ENCODE assay signal across 20 cellular contexts in genomic region chr12:121034906-121035305, GRCh38. TPM values are rescaled to one million over a fixed set of nuclear protein-coding genes. Genes with fewer than 3 reads are reported as not detected.
A peak's percentile ranks its signal among the peaks of the same experiment; 100 is the strongest.
DNase-seq lines count a peak whose midpoint lies in the region; ATAC-seq and TF ChIP-seq lines count a peak whose summit lies in the region.
"Had no signal": no experiment of that assay in that cellular context is flagged by ENCODE, and none has a peak within 500 bp of the region (broad histone marks: within the 10 kb centered on the region; RNA-seq: fewer than 3 reads in every experiment).

No MANE protein-coding gene starts in this region.

- no peaks in the 10 kb centered on the region for H3K79me2 ChIP-seq in HCT116 (ENCODE audit: insufficient read depth, low read length)

- H3K4me3 Mint-ChIP-seq in CD4-positive, alpha-beta memory T cell = peak overlapping the region in 7 of 8 donors; percentile 58 to 99 (median 73)
- peak overlapping the region; percentile 1 for H3K4me3 Mint-ChIP-seq in activated T-helper 2 cell treated with anti-CD3 and anti-CD28 coated beads, Interferon-gamma antibody, Interleukin-2, Interleukin-4, amounts not matched to agents 10 μg/mL and 5 μg/mL and 100 μg/mL, durations not matched to agents 14 hours and 24 hours and 36 hours (ENCODE audit: low read depth)
- H3K4me3 Mint-ChIP-seq in natural killer cell (peak overlapping the region; percentile 78), progenitor cell of endocrine pancreas (ENCODE audit: low read depth) (no peak overlapping the region)
- H3K4me3 Mint-ChIP-seq: H9 had no signal

- TF ChIP-seq RAD21 in HCT116 (IDR thresholded peaks at IDR 0.05; ENCODE audit: low read depth) = no peak

- no peak overlapping the region for H3K9ac ChIP-seq in HCT116 (ENCODE audit: low read length)

- POLR2A ChIA-PET in CD4-positive, alpha-beta memory T cell (lab: Charles Lee; ENCODE audit: partially characterized antibody) = interaction anchor here (0.8 to 4.2 kb wide), 9 partner anchors 12 to 834 kb away, joined by 3 to 18 read pairs (median 4); partner anchors contain the start of genes C12orf43, DYNLL1 and RPLP0
- POLR2A ChIA-PET in HCT116 (lab: Charles Lee) = no interaction called here

- peaks cover 36 to 70% (median 52%) of the 10 kb centered on the region in 4 donors for H3K4me1 Mint-ChIP-seq in CD4-positive, alpha-beta memory T cell
- peaks cover 57% of the 10 kb centered on the region for H3K4me1 Mint-ChIP-seq in activated T-helper 2 cell treated with anti-CD3 and anti-CD28 coated beads, Interferon-gamma antibody, Interleukin-2, Interleukin-4, amounts not matched to agents 10 μg/mL and 5 μg/mL and 100 μg/mL, durations not matched to agents 14 hours and 24 hours and 36 hours (ENCODE audit: low read depth)
- peaks cover 57 to 63% of the 10 kb centered on the region in 2 donors for H3K4me1 Mint-ChIP-seq in natural killer cell
- H3K4me1 Mint-ChIP-seq in progenitor cell of endocrine pancreas (ENCODE audit: low read depth) = no peaks in the 10 kb centered on the region

- no peak overlapping the region for H2AFZ ChIP-seq in HCT116 (ENCODE audit: low read depth, low read length, poor library complexity, severe bottlenecking)

- CTCF ChIA-PET in CD4-positive, alpha-beta memory T cell (lab: Charles Lee; ENCODE audit: partially characterized antibody) = interaction anchor here (0.8 to 8.2 kb wide), 2 partner anchors 25 to 181 kb away, joined by 3 to 65 read pairs; no protein-coding TSS in a partner anchor
- CTCF ChIA-PET in HCT116 (lab: Charles Lee) = no interaction called here

- H3K4me1 ChIP-seq in CD4-positive, alpha-beta memory T cell (ENCODE audit: insufficient read depth, low read length) = peaks cover 62% of the 10 kb centered on the region
- H3K4me1 ChIP-seq in HCT116 (ENCODE audit: control insufficient read depth in 1 of 2, insufficient read depth in 2 of 2, low read length in 2 of 2) = peaks cover 21 to 57% of the 10 kb centered on the region in 2 experiments

- peaks cover 0 to 2% of the 10 kb centered on the region in 2 donors for H3K27me3 Mint-ChIP-seq in CD4-positive, alpha-beta memory T cell
- no peaks in the 10 kb centered on the region for H3K27me3 Mint-ChIP-seq in activated T-helper 2 cell treated with anti-CD3 and anti-CD28 coated beads, Interferon-gamma antibody, Interleukin-2, Interleukin-4, amounts not matched to agents 10 μg/mL and 5 μg/mL and 100 μg/mL, durations not matched to agents 14 hours and 24 hours and 36 hours (ENCODE audit: low read depth)
- H3K27me3 Mint-ChIP-seq in natural killer cell (ENCODE audit: low read depth in 2 of 2) = no peaks in the 10 kb centered on the region
- peaks cover 23% of the 10 kb centered on the region for H3K27me3 Mint-ChIP-seq in progenitor cell of endocrine pancreas

- TF ChIP-seq CTCF in HCT116 (IDR thresholded peaks at IDR 0.05 in 2 of 3, conservative IDR thresholded peaks at IDR 0.05 in 1 of 3; ENCODE audit: borderline replicate concordance in 1 of 3, insufficient read depth in 1 of 3, low read depth in 2 of 3, low read length in 2 of 3) = no peak
- no peak for TF ChIP-seq CTCF in natural killer cell (IDR thresholded peaks at IDR 0.05)
- TF ChIP-seq CTCF in progenitor cell of endocrine pancreas (IDR thresholded peaks at IDR 0.05; ENCODE audit: unreplicated experiment) = no peak

- H3K9me3 Mint-ChIP-seq in CD4-positive, alpha-beta memory T cell = no peaks in the 10 kb centered on the region
- no peaks in the 10 kb centered on the region for H3K9me3 Mint-ChIP-seq in activated T-helper 2 cell treated with anti-CD3 and anti-CD28 coated beads, Interferon-gamma antibody, Interleukin-2, Interleukin-4, amounts not matched to agents 10 μg/mL and 5 μg/mL and 100 μg/mL, durations not matched to agents 14 hours and 24 hours and 36 hours
- H3K9me3 Mint-ChIP-seq in natural killer cell (no peaks in the 10 kb centered on the region), progenitor cell of endocrine pancreas (ENCODE audit: low read depth) (no peaks in the 10 kb centered on the region)
- H3K9me3 Mint-ChIP-seq: H9 had no signal

- DNase-seq in CD4-positive, alpha-beta memory T cell = no peak
- DNase-seq in HCT116 (ENCODE audit: low read depth, low spot score) = no peak
- no peak for DNase-seq in activated T-helper 2 cell treated with anti-CD3 and anti-CD28 coated beads, Interferon-gamma antibody, Interleukin-2, Interleukin-4, amounts not matched to agents 10 μg/mL and 5 μg/mL and 100 μg/mL, durations not matched to agents 14 hours and 24 hours and 36 hours (ENCODE audit: low spot score)
- no peak for DNase-seq in natural killer cell
- no peak for DNase-seq in superior temporal gyrus (ENCODE audit: extremely low spot score)
- DNase-seq in progenitor cell of endocrine pancreas (ENCODE audit: low spot score, unreplicated experiment) = no peak
- DNase-seq: C1 segment of cervical spinal cord; H9; IMR-90; mesendoderm; NCI-H1092; NCI-H2171 treated with DMSO at 0.1 percent for 48 hours; nucleus accumbens; SHP77; stimulated activated naive CD4-positive, alpha-beta T cell had no signal

- ATAC-seq in HCT116 (no peak), natural killer cell (no peak), GM18498 (IDR thresholded peaks at IDR 0.05; ENCODE audit: unreplicated experiment) (no peak)
- ATAC-seq: esophagus mucosa, GM12878 had no signal

- RAD21 ChIA-PET in HCT116 (lab: Charles Lee; ENCODE audit: low non-redundant PET in 1 of 2, low total read pairs in 2 of 2, uncharacterized antibody in 2 of 2, unreplicated experiment in 2 of 2) = no interaction called here

- H3K4me3 ChIP-seq in CD4-positive, alpha-beta memory T cell (ENCODE audit: low read length in 2 of 2) = peak overlapping the region in 1 of 2 donors; percentile 21
- H3K4me3 ChIP-seq in HCT116 (replicated peaks in 1 of 2; ENCODE audit: low read depth in 1 of 2, low read length in 2 of 2) = no peak overlapping the region; a peak in 1 of 4 replicates
- H3K4me3 ChIP-seq: GM12878, skin epidermis had no signal

- TF ChIP-seq POLR2A in HCT116 (IDR thresholded peaks at IDR 0.05; ENCODE audit: borderline replicate concordance, extremely low read depth, insufficient read depth, insufficient read length) = no peak

- no peaks in the 10 kb centered on the region for H3K27me3 ChIP-seq in CD4-positive, alpha-beta memory T cell (ENCODE audit: insufficient read depth, low read length)
- no peaks in the 10 kb centered on the region for H3K27me3 ChIP-seq in HCT116 (ENCODE audit: insufficient read depth, low read length)

- peak overlapping the region; percentile 70 for H3K4me2 ChIP-seq in HCT116 (ENCODE audit: low read length)

- H3K36me3 Mint-ChIP-seq in CD4-positive, alpha-beta memory T cell = peaks cover 18 to 31% of the 10 kb centered on the region in 2 donors
- H3K36me3 Mint-ChIP-seq in activated T-helper 2 cell treated with anti-CD3 and anti-CD28 coated beads, Interferon-gamma antibody, Interleukin-2, Interleukin-4, amounts not matched to agents 10 μg/mL and 5 μg/mL and 100 μg/mL, durations not matched to agents 14 hours and 24 hours and 36 hours (ENCODE audit: low read depth) = peaks cover 18% of the 10 kb centered on the region
- H3K36me3 Mint-ChIP-seq in natural killer cell (no peaks in the 10 kb centered on the region), progenitor cell of endocrine pancreas (ENCODE audit: insufficient read depth) (no peaks in the 10 kb centered on the region)

- H3K9me2 ChIP-seq in HCT116 (ENCODE audit: insufficient read depth) = no peaks in the 10 kb centered on the region

- H4K20me1 ChIP-seq in HCT116 (ENCODE audit: insufficient read depth) = no peaks in the 10 kb centered on the region

- intact Hi-C loops in CD4-positive, alpha-beta memory T cell (cut with micrococcal nuclease) = loop anchor here (1.0 kb wide), 2 partner anchors 19 to 25 kb away; partner anchors contain the start of gene C12orf43
- intact Hi-C loops in HCT116 (cut with micrococcal nuclease) = no loop called here
- intact Hi-C loops in activated T-helper 2 cell treated with anti-CD3 and anti-CD28 coated beads, Interferon-gamma antibody, Interleukin-2, Interleukin-4, amounts not matched to agents 10 μg/mL and 5 μg/mL and 100 μg/mL, durations not matched to agents 14 hours and 24 hours and 36 hours (cut with micrococcal nuclease) = loop anchor here (1.0 to 5.0 kb wide), 2 partner anchors 25 to 177 kb away; partner anchors contain the start of gene P2RX4
- intact Hi-C loops in natural killer cell (cut with micrococcal nuclease) = loop anchor here (1.0 to 2.0 kb wide), 2 partner anchors 25 to 58 kb away; no protein-coding TSS in a partner anchor

- no peaks in the 10 kb centered on the region for H3K9me3 ChIP-seq in CD4-positive, alpha-beta memory T cell (ENCODE audit: control insufficient read depth in 1 of 2, low read length in 2 of 2)
- no peaks in the 10 kb centered on the region for H3K9me3 ChIP-seq in HCT116 (ENCODE audit: control insufficient read depth in 1 of 2, insufficient read depth in 1 of 2, low read depth in 1 of 2, low read length in 2 of 2)

- peak overlapping the region; percentile 71 for H3K27ac ChIP-seq in CD4-positive, alpha-beta memory T cell (ENCODE audit: low read depth, low read length)
- H3K27ac ChIP-seq in HCT116 (ENCODE audit: low read depth, low read length) = no peak overlapping the region

- BruUV-seq in HCT116 (replicated peaks; lab: Mats Ljungman, UMichigan) = no TSS peak

- peaks cover 3% of the 10 kb centered on the region for H3K36me3 ChIP-seq in CD4-positive, alpha-beta memory T cell (ENCODE audit: insufficient read depth, low read length)
- H3K36me3 ChIP-seq in HCT116 (ENCODE audit: control insufficient read depth in 1 of 2, insufficient read depth in 2 of 2, low read length in 2 of 2) = no peaks in the 10 kb centered on the region

- peak overlapping the region; percentile 85 to 96 (median 94) for H3K27ac Mint-ChIP-seq in CD4-positive, alpha-beta memory T cell
- H3K27ac Mint-ChIP-seq in activated T-helper 2 cell treated with anti-CD3 and anti-CD28 coated beads, Interferon-gamma antibody, Interleukin-2, Interleukin-4, amounts not matched to agents 10 μg/mL and 5 μg/mL and 100 μg/mL, durations not matched to agents 14 hours and 24 hours and 36 hours = peak overlapping the region; percentile 80
- peak overlapping the region; percentile 87 to 94 for H3K27ac Mint-ChIP-seq in natural killer cell
- H3K27ac Mint-ChIP-seq in progenitor cell of endocrine pancreas = no peak overlapping the region
- H3K27ac Mint-ChIP-seq: H9 had no signal

RNA-seq across cellular contexts. Expression of gene OASL, which starts 4.1 kb away (rescaled TPM):
- 1 to 10 TPM; 7.2 to 9.7 TPM for total RNA-seq in CD4-positive, alpha-beta memory T cell
- 1 to 10 TPM; 5.6 to 9.8 TPM for polyA plus RNA-seq in CD4-positive, alpha-beta memory T cell
- 4.1 TPM for total RNA-seq in HCT116 (2021; ENCODE audit: unreplicated experiment)
- 2.8 and 5.2 TPM in 2 replicates for polyA plus RNA-seq in HCT116 (2012)
- 1.9 and 2.3 TPM in 2 replicates for total RNA-seq in activated T-helper 2 cell treated with anti-CD3 and anti-CD28 coated beads, Interferon-gamma antibody, Interleukin-2, Interleukin-4, amounts not matched to agents 10 μg/mL and 5 μg/mL and 100 μg/mL, durations not matched to agents 14 hours and 24 hours and 36 hours
- 10 to 100 TPM in 2 of 3 donors, 1 to 10 TPM in 1; 7.5 to 48.0 (median 35.2) TPM for total RNA-seq in natural killer cell
- not detected in 2 replicates for total RNA-seq in progenitor cell of endocrine pancreas
- total RNA-seq: H9 had no signal

RNA-seq across cellular contexts. Expression of gene C12orf43, which starts 18.6 kb away (rescaled TPM):
- 10 to 100 TPM; 13.8 to 15.4 TPM for total RNA-seq in CD4-positive, alpha-beta memory T cell
- 10 to 100 TPM; 16.2 to 17.6 TPM for polyA plus RNA-seq in CD4-positive, alpha-beta memory T cell
- total RNA-seq in HCT116 (2021; ENCODE audit: unreplicated experiment) (16.2 TPM), natural killer cell (10 to 100 TPM; 16.0 to 19.9 (median 18.0) TPM), progenitor cell of endocrine pancreas (16.8 and 17.2 TPM in 2 replicates)
- 9.7 and 10.8 TPM in 2 replicates for polyA plus RNA-seq in HCT116 (2012)
- 26.3 and 30.3 TPM in 2 replicates for total RNA-seq in activated T-helper 2 cell treated with anti-CD3 and anti-CD28 coated beads, Interferon-gamma antibody, Interleukin-2, Interleukin-4, amounts not matched to agents 10 μg/mL and 5 μg/mL and 100 μg/mL, durations not matched to agents 14 hours and 24 hours and 36 hours

RNA-seq across cellular contexts. Expression of gene HNF1A, which starts 56.6 kb away (rescaled TPM):
- total RNA-seq in CD4-positive, alpha-beta memory T cell = not detected
- not detected for polyA plus RNA-seq in CD4-positive, alpha-beta memory T cell
- total RNA-seq in HCT116 (2021; ENCODE audit: unreplicated experiment) = not detected
- polyA plus RNA-seq in HCT116 (2012) = 0.03 TPM in 1 of 2 replicates, not detected in the other
- not detected in 2 replicates for total RNA-seq in activated T-helper 2 cell treated with anti-CD3 and anti-CD28 coated beads, Interferon-gamma antibody, Interleukin-2, Interleukin-4, amounts not matched to agents 10 μg/mL and 5 μg/mL and 100 μg/mL, durations not matched to agents 14 hours and 24 hours and 36 hours
- total RNA-seq in natural killer cell = not detected
- total RNA-seq in progenitor cell of endocrine pancreas = 13.7 and 15.1 TPM in 2 replicates
- total RNA-seq: aorta, esophagus mucosa, H9 had no signal
- polyA plus RNA-seq: GM12878, IMR-90 had no signal

Comparison
In these comparisons a context has a peak if more than half of its experiments do, and no peak if none do; other contexts are left out.
1. RNA of gene HNF1A, which starts 56.6 kb away (total RNA-seq): 13.7 to 15.1 TPM in progenitor cell of endocrine pancreas; not detected in HCT116 (single experiment), not detected in CD4-positive, alpha-beta memory T cell, not detected in activated T-helper 2 cell treated with anti-CD3 and anti-CD28 coated beads, Interferon-gamma antibody, Interleukin-2, Interleukin-4, amounts not matched to agents 10 μg/mL and 5 μg/mL and 100 μg/mL, durations not matched to agents 14 hours and 24 hours and 36 hours and not detected in natural killer cell; every median in the first group is over 10 times any median in the second.